ENCODE assay signal across 1 cellular context in the genomic region with DNA sequence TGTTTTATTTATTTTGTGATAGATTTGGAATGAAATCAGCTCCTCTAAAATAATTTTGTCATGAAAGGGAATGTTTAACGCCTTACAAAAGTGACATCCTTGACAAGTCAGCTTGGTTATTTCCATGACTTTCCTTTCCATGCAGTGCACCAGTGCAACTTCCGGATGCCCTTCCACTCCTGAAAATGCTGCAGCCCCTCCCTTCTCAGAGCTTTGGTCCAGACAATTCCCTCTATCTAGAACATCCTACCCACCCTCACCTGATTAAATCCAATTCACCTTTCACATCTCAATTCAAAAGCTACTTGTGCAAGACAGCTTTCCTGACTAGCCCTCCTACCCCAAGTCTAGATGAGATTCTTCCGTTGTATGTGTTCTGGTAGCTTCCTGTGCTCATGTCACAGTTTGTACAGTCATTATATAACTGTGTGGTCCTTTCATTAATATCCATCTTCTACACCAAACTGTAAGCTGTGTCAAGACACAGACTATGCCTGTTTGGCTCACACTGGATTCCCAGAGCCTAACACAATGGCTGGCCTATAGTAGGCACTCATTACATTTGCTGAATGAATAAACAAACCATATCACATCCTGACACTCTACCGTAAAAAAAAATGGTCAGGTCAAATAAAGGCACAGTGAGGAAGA.
TF ChIP-seq lines count a peak whose summit lies in the region.

No MANE protein-coding gene starts in this region.

TF ChIP-seq in HepG2, 621 proteins besides CTCF, POLR2A, EP300 and RAD21 (continued from another document):
- TF ChIP-seq, protein P1, sequence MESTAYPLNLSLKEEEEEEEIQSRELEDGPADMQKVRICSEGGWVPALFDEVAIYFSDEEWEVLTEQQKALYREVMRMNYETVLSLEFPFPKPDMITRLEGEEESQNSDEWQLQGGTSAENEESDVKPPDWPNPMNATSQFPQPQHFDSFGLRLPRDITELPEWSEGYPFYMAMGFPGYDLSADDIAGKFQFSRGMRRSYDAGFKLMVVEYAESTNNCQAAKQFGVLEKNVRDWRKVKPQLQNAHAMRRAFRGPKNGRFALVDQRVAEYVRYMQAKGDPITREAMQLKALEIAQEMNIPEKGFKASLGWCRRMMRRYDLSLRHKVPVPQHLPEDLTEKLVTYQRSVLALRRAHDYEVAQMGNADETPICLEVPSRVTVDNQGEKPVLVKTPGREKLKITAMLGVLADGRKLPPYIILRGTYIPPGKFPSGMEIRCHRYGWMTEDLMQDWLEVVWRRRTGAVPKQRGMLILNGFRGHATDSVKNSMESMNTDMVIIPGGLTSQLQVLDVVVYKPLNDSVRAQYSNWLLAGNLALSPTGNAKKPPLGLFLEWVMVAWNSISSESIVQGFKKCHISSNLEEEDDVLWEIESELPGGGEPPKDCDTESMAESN (CRISPR knock-in tag; conservative IDR thresholded peaks at IDR 0.05): no peak
- no peak for TF ChIP-seq ZNF577 (CRISPR knock-in tag; IDR thresholded peaks at IDR 0.05; ENCODE audit: borderline replicate concordance, low read depth)
- TF ChIP-seq ZFP37 (CRISPR knock-in tag; IDR thresholded peaks at IDR 0.05; ENCODE audit: borderline replicate concordance): no peak
- no peak for TF ChIP-seq ARNT (IDR thresholded peaks at IDR 0.05)
- TF ChIP-seq YEATS4 (CRISPR knock-in tag; IDR thresholded peaks at IDR 0.05; ENCODE audit: borderline replicate concordance): no peak
- TF ChIP-seq, protein P2, sequence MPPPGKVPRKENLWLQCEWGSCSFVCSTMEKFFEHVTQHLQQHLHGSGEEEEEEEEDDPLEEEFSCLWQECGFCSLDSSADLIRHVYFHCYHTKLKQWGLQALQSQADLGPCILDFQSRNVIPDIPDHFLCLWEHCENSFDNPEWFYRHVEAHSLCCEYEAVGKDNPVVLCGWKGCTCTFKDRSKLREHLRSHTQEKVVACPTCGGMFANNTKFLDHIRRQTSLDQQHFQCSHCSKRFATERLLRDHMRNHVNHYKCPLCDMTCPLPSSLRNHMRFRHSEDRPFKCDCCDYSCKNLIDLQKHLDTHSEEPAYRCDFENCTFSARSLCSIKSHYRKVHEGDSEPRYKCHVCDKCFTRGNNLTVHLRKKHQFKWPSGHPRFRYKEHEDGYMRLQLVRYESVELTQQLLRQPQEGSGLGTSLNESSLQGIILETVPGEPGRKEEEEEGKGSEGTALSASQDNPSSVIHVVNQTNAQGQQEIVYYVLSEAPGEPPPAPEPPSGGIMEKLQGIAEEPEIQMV (CRISPR knock-in tag; IDR thresholded peaks at IDR 0.05; ENCODE audit: low read depth): no peak
- TF ChIP-seq, protein P3, sequence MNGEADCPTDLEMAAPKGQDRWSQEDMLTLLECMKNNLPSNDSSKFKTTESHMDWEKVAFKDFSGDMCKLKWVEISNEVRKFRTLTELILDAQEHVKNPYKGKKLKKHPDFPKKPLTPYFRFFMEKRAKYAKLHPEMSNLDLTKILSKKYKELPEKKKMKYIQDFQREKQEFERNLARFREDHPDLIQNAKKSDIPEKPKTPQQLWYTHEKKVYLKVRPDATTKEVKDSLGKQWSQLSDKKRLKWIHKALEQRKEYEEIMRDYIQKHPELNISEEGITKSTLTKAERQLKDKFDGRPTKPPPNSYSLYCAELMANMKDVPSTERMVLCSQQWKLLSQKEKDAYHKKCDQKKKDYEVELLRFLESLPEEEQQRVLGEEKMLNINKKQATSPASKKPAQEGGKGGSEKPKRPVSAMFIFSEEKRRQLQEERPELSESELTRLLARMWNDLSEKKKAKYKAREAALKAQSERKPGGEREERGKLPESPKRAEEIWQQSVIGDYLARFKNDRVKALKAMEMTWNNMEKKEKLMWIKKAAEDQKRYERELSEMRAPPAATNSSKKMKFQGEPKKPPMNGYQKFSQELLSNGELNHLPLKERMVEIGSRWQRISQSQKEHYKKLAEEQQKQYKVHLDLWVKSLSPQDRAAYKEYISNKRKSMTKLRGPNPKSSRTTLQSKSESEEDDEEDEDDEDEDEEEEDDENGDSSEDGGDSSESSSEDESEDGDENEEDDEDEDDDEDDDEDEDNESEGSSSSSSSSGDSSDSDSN (CRISPR knock-in tag; IDR thresholded peaks at IDR 0.05): no peak
- TF ChIP-seq, protein P4, sequence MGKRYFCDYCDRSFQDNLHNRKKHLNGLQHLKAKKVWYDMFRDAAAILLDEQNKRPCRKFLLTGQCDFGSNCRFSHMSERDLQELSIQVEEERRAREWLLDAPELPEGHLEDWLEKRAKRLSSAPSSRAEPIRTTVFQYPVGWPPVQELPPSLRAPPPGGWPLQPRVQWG (CRISPR knock-in tag; IDR thresholded peaks at IDR 0.05; ENCODE audit: borderline replicate concordance, low read depth): no peak
- no peak for TF ChIP-seq NR2F6 (IDR thresholded peaks at IDR 0.05)
- TF ChIP-seq NR2F6 (CRISPR knock-in tag; IDR thresholded peaks at IDR 0.05): no peak
- no peak for TF ChIP-seq ZNF746 (CRISPR knock-in tag; IDR thresholded peaks at IDR 0.05)
- TF ChIP-seq ZNF326 (CRISPR knock-in tag; IDR thresholded peaks at IDR 0.05; ENCODE audit: borderline replicate concordance): no peak
- TF ChIP-seq XRCC5 (optimal IDR thresholded peaks at IDR 0.05; ENCODE audit: low read length): no peak
- no peak for TF ChIP-seq ZSCAN31 (CRISPR knock-in tag; IDR thresholded peaks at IDR 0.05; ENCODE audit: low read depth)
